Comparison of ENCODE assay signal across 8 cellular contexts in genomic region chr11:30370164-30370563, GRCh38.
"Had no signal": no experiment of that assay in that cellular context is flagged by ENCODE, and none has a peak within 500 bp of the region (broad histone marks: within the 10 kb centered on the region; RNA-seq: fewer than 3 reads in every experiment).

No MANE protein-coding gene starts in this region.

- H3K4me3 ChIP-seq: GM23248, GM23338, HAP-1 had no signal

- DNase-seq: GM23248, GOT3, H7, H9, HCEC 1CT, HFFc6 had no signal
